ENCODE assay signal across 8 cellular contexts in the genomic region with DNA sequence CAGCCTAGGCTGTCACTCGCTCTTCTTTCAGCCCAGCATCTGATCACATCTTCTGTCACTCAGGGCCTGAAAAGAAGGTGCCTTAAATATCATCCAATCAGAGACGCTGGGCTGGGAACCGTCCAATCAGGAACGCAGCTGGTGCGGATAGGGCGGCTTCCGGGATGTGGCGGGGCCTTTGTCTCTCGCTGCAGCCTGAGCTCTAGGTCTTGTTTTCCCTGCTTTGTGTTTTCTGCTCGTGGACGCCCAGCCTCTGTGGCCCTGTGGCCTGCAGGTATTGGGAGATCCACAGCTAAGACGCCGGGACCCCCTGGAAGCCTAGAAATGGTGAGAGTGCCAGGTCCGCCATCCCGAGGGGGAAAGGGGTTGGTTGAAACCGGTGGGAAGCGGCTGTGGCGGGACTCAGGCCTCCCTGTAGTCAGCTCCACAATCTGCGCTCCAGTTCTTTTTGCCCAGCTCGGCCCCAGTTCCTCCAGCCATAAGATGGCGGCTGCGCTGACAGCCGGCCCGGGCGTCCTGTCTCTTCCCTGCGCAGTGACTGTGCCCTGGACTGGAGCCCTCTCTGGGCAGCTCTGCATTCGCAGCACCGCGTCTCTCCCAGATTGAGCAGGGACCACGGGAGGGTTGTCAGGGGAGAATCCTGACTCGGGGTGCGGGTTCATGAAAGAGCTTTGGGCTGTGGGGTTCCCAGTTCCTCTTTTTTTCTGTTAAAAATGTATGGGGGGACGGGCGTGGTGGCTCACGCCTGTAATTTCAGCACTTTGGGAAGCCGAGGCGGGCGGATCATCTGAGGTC. TPM values are rescaled to one million over a fixed set of nuclear protein-coding genes. Genes with fewer than 3 reads are reported as not detected.
DNase-seq lines count a peak whose midpoint lies in the region; ATAC-seq and TF ChIP-seq lines count a peak whose summit lies in the region.

Gene ZNF85, plus strand, starts transcription at position 175 of the 795 bp plus-strand sequence. Its CDS starts 150 bp downstream, at position 325.

- TF ChIP-seq CTCF in PC-3 (conservative IDR thresholded peaks at IDR 0.05; ENCODE audit: low read depth, low read length) (no peak), esophagus muscularis mucosa (IDR thresholded peaks at IDR 0.05) (no peak)

- TSS peak; percentile 77 for BruUV-seq in PC-3 (replicated peaks; lab: Mats Ljungman, UMichigan)

- H3K27ac ChIP-seq in PC-3 (ENCODE audit: low read length) (peak within 1 kb of the TSS; percentile 52), esophagus muscularis mucosa (replicated peaks in 1 of 4) (peak within 1 kb of the TSS; percentile 82 to 92 (median 87)), muscle layer of duodenum (ENCODE audit: low read length) (peak within 1 kb of the TSS; percentile 39)

- TF ChIP-seq EP300 in esophagus muscularis mucosa (IDR thresholded peaks at IDR 0.05), result no peak

- peak; percentile 90 for DNase-seq in CD1c-positive myeloid dendritic cell (ENCODE audit: extremely low spot score)
- DNase-seq in PC-3, result peak; percentile 90
- DNase-seq in activated T-cell treated with anti-CD3 and anti-CD28 coated beads, Interleukin-2, amount 50 U/mL, for 48 hours, result peak; percentile 90
- DNase-seq in esophagus muscularis mucosa (ENCODE audit: extremely low spot score), result peak; percentile 98
- peak; percentile 70 for DNase-seq in stimulated activated CD8-positive, alpha-beta memory T cell treated with anti-CD3 and anti-CD28 coated beads, Interleukin-7, amount 100 ng/mL, for 24 hours (ENCODE audit: low read depth)

- no peaks in the 10 kb centered on the region for H3K27me3 ChIP-seq in PC-3 (ENCODE audit: low read length)
- H3K27me3 ChIP-seq in esophagus muscularis mucosa, result no peaks in the 10 kb centered on the region
- H3K27me3 ChIP-seq in muscle layer of duodenum (ENCODE audit: low read depth, low read length), result no peaks in the 10 kb centered on the region

- intact Hi-C loops in PC-3 (cut with micrococcal nuclease) (loop anchor here (5.0 kb wide), 1 partner anchor 99 kb away; the partner anchor contains the start of gene ZNF430), esophagus muscularis mucosa (cut with DNase I) (loop anchor here (5.0 kb wide), 1 partner anchor 366 kb away; no protein-coding TSS in a partner anchor)

- peak within 1 kb of the TSS; percentile 80 for H3K4me2 ChIP-seq in PC-3 (ENCODE audit: low read length)

- H3F3A ChIP-seq in PC-3 (ENCODE audit: low read length, unreplicated experiment), result no peaks in the 10 kb centered on the region

- no peaks in the 10 kb centered on the region for H3K9me2 ChIP-seq in PC-3 (replicated peaks; ENCODE audit: low read length)

- peak within 1 kb of the TSS; percentile 89 for H3K4me3 ChIP-seq in PC-3 (ENCODE audit: low read length)
- H3K4me3 ChIP-seq in esophagus muscularis mucosa, result peak within 1 kb of the TSS; percentile 67 to 74 (median 71)
- peak within 1 kb of the TSS; percentile 76 to 91 for H3K4me3 ChIP-seq in muscle layer of duodenum (ENCODE audit: low read depth in 1 of 2, low read length in 2 of 2)

- no peaks in the 10 kb centered on the region for H4K20me1 ChIP-seq in PC-3 (ENCODE audit: low read length)

- H2AFZ ChIP-seq in PC-3 (ENCODE audit: low read length), result peak within 1 kb of the TSS; percentile 83

- H3K4me1 ChIP-seq in PC-3 (ENCODE audit: insufficient read depth, low read length), result no peaks in the 10 kb centered on the region
- H3K4me1 ChIP-seq in esophagus muscularis mucosa, result peaks cover 0 to 15% (median 13%) of the 10 kb centered on the region in 4 donors
- H3K4me1 ChIP-seq in muscle layer of duodenum (ENCODE audit: control insufficient read depth in 1 of 2, insufficient read depth in 2 of 2, low read length in 2 of 2), result peaks cover 0 to 4% of the 10 kb centered on the region in 2 donors

- WGBS in esophagus muscularis mucosa, result 0% methylated on average over 33 of the region's 38 CpGs

- peaks cover 4% of the 10 kb centered on the region; the same call in 1 of the 2 replicates for H3K36me3 ChIP-seq in PC-3 (ENCODE audit: low read depth, low read length)
- H3K36me3 ChIP-seq in esophagus muscularis mucosa, result no peaks in the 10 kb centered on the region
- H3K36me3 ChIP-seq in muscle layer of duodenum (ENCODE audit: control insufficient read depth in 1 of 2, insufficient read depth in 2 of 2, low read length in 2 of 2), result peaks cover 0 to 9% of the 10 kb centered on the region in 2 donors

- POLR2A ChIA-PET in PC-3 (lab: Charles Lee; ENCODE audit: unreplicated experiment), result interaction anchor here (0.6 to 0.7 kb wide), 2 partner anchors 63 to 226 kb away, joined by 3 to 7 read pairs; no protein-coding TSS in a partner anchor

- CTCF ChIA-PET in PC-3 (lab: Charles Lee), result no interaction called here

- peaks cover 17% of the 10 kb centered on the region for H3K79me2 ChIP-seq in PC-3 (ENCODE audit: low read length)

- ATAC-seq in GM19438 (IDR thresholded peaks at IDR 0.05; ENCODE audit: low read depth, unreplicated experiment) (peak; percentile 97), HG03575 (IDR thresholded peaks at IDR 0.05; ENCODE audit: extremely low read depth, insufficient number of reproducible peaks, low FRiP score, unreplicated experiment) (peak; percentile 82), PC-3 (peak; percentile 98)

- H3K9ac ChIP-seq in PC-3 (ENCODE audit: low read length), result peak within 1 kb of the TSS; percentile 86

- H3K9me3 ChIP-seq in PC-3 (ENCODE audit: low read length) (no peaks in the 10 kb centered on the region), esophagus muscularis mucosa (no peaks in the 10 kb centered on the region), muscle layer of duodenum (ENCODE audit: control insufficient read depth in 1 of 2, low read length in 2 of 2) (no peaks in the 10 kb centered on the region)

- TF ChIP-seq POLR2A in esophagus muscularis mucosa (IDR thresholded peaks at IDR 0.05; ENCODE audit: low read depth), result no peak

RNA-seq across cellular contexts. Expression of gene ZNF85, which starts in this region (rescaled TPM):
- total RNA-seq in PC-3 (2014; rRNA removed) (8.2 and 12.6 TPM in 2 replicates), esophagus muscularis mucosa (1 to 10 TPM; 2.1 to 4.1 (median 2.5) TPM)

Comparison
In these comparisons a context has a peak if more than half of its experiments do, and no peak if none do; other contexts are left out.
1. Peak in every context shown above with its lines: DNase-seq, ATAC-seq, H3K4me3 ChIP-seq and H3K27ac ChIP-seq.